In genomic region chr9:111474385-111474784, GRCh38 we compare ENCODE assay signal across 1 cellular context.
TF ChIP-seq lines count a peak whose summit lies in the region.

No MANE protein-coding gene starts in this region.

TF ChIP-seq in HepG2, 621 proteins besides CTCF, POLR2A, EP300 and RAD21 (continues in another document):
- TF ChIP-seq ZNF225 (CRISPR knock-in tag; IDR thresholded peaks at IDR 0.05) (no peak), ZNF232 (CRISPR knock-in tag; IDR thresholded peaks at IDR 0.05; ENCODE audit: borderline replicate concordance) (no peak), SIN3B (IDR thresholded peaks at IDR 0.05; ENCODE audit: low read length) (no peak), ZNF253 (CRISPR knock-in tag; IDR thresholded peaks at IDR 0.05; ENCODE audit: borderline replicate concordance) (no peak), GATAD2A (CRISPR knock-in tag; IDR thresholded peaks at IDR 0.05) (peak; percentile 64), THAP7 (CRISPR knock-in tag; IDR thresholded peaks at IDR 0.05) (no peak), CEBPG (CRISPR knock-in tag; IDR thresholded peaks at IDR 0.05) (0 out of 2 replicates have a peak, but pooled peaks have one; percentile 30), ZNF441 (CRISPR knock-in tag; IDR thresholded peaks at IDR 0.05; ENCODE audit: borderline replicate concordance) (no peak), ZNF644 (CRISPR knock-in tag; IDR thresholded peaks at IDR 0.05; ENCODE audit: low read depth) (peak; percentile 83; the same call in 1 of the 2 replicates), FOXA1 (IDR thresholded peaks at IDR 0.05) (no peak), FOXA1 (CRISPR knock-in tag; IDR thresholded peaks at IDR 0.05) (peak; percentile 45), MIXL1 (CRISPR knock-in tag; IDR thresholded peaks at IDR 0.05) (peak; percentile 58; the same call in 1 of the 2 replicates), CC2D1A (CRISPR knock-in tag; IDR thresholded peaks at IDR 0.05) (no peak), MBNL3 (CRISPR knock-in tag; conservative IDR thresholded peaks at IDR 0.05) (no peak), SOX13 (IDR thresholded peaks at IDR 0.05) (no peak), SOX13 (CRISPR knock-in tag; conservative IDR thresholded peaks at IDR 0.05 in 1 of 2, IDR thresholded peaks at IDR 0.05 in 1 of 2) (0 out of 4 replicates have a peak, but pooled peaks of 1 of the 2 experiments have one; percentile 27), SOX5 (CRISPR knock-in tag; IDR thresholded peaks at IDR 0.05; ENCODE audit: borderline replicate concordance) (peak; percentile 40; the same call in 1 of the 2 replicates), HDAC2 (CRISPR knock-in tag; IDR thresholded peaks at IDR 0.05) (peak; percentile 56; the same call in 1 of the 2 replicates), FOXA3 (CRISPR knock-in tag; IDR thresholded peaks at IDR 0.05) (peak; percentile 67), ARID5B (CRISPR knock-in tag; IDR thresholded peaks at IDR 0.05) (peak; percentile 50), ZNF335 (CRISPR knock-in tag; IDR thresholded peaks at IDR 0.05) (no peak), DNMT1 (CRISPR knock-in tag; IDR thresholded peaks at IDR 0.05) (no peak), PRDM15 (CRISPR knock-in tag; IDR thresholded peaks at IDR 0.05) (no peak), THAP11 (CRISPR knock-in tag; IDR thresholded peaks at IDR 0.05) (peak; percentile 24; the same call in 1 of the 2 replicates), TBX2 (CRISPR knock-in tag; IDR thresholded peaks at IDR 0.05; ENCODE audit: borderline replicate concordance) (peak; percentile 47; the same call in 1 of the 2 replicates), MYPOP (CRISPR knock-in tag; IDR thresholded peaks at IDR 0.05) (no peak), TFAP4 (IDR thresholded peaks at IDR 0.05; ENCODE audit: borderline replicate concordance, low read depth) (0 out of 2 replicates have a peak, but pooled peaks have one; percentile 29), ZNF343 (CRISPR knock-in tag; IDR thresholded peaks at IDR 0.05) (no peak), GFI1 (CRISPR knock-in tag; IDR thresholded peaks at IDR 0.05; ENCODE audit: borderline replicate concordance) (peak; percentile 71; the same call in 1 of the 2 replicates), ZNF704 (CRISPR knock-in tag; IDR thresholded peaks at IDR 0.05; ENCODE audit: borderline replicate concordance) (no peak), NRL (CRISPR knock-in tag; IDR thresholded peaks at IDR 0.05; ENCODE audit: borderline replicate concordance) (no peak), HNF4A (CRISPR knock-in tag; IDR thresholded peaks at IDR 0.05) (peak; percentile 89), DZIP1 (CRISPR knock-in tag; IDR thresholded peaks at IDR 0.05) (no peak), SIX4 (CRISPR knock-in tag; IDR thresholded peaks at IDR 0.05) (peak; percentile 94), KLF12 (CRISPR knock-in tag; IDR thresholded peaks at IDR 0.05; ENCODE audit: borderline replicate concordance) (no peak), RCOR2 (CRISPR knock-in tag; IDR thresholded peaks at IDR 0.05) (peak; percentile 57; the same call in 1 of the 2 replicates), NONO (IDR thresholded peaks at IDR 0.05) (no peak), NONO (CRISPR knock-in tag; conservative IDR thresholded peaks at IDR 0.05) (no peak), ZEB1 (IDR thresholded peaks at IDR 0.05; ENCODE audit: insufficient replicate concordance, low read depth) (no peak), HOMEZ (CRISPR knock-in tag; IDR thresholded peaks at IDR 0.05; ENCODE audit: low read depth) (peak; percentile 63; the same call in 1 of the 2 replicates), HDAC1 (CRISPR knock-in tag; IDR thresholded peaks at IDR 0.05) (0 out of 2 replicates have a peak, but pooled peaks have one; percentile 26), ZXDC (CRISPR knock-in tag; IDR thresholded peaks at IDR 0.05) (no peak), ZNF121 (CRISPR knock-in tag; IDR thresholded peaks at IDR 0.05) (no peak), AGO1 (IDR thresholded peaks at IDR 0.05; ENCODE audit: low read depth, low read length, poor library complexity, severe bottlenecking) (no peak)
